8 cellular contexts compared by ENCODE assay signal in the genomic region with DNA sequence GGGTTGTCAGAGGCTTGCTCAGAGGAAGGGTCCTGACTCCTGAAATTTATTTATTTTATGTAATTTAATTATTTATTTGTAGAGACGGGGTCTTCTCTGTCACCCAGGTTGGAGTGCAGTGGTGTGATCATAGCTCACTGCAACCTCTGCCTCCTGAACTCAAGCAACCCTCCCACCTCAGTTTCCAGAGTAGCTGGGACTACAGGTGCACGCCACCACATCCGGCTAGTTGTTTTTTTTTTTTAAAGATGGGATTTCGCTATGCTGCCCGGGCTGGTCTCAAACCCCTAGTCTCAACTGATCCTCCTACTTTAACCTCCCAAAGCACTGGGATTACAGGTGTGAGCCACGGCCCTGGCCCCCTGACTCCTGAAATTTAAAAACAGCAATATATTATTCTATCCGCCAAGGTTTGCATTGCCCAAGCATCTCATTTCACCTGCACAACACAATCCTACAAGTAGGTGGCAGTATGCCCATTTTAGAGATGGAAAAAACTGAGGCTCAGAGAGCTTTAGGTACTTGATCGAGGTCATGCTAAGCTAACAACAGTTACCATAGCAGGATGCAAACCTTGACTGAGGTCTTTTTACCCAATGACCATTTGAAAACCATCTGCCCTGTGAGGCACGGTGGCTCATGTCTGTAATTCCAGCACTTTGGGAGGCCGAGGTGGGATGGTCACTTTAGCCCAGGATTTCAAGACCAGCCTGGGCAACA. TPM values are rescaled to one million over a fixed set of nuclear protein-coding genes. Genes with fewer than 3 reads are reported as not detected.
DNase-seq lines count a peak whose midpoint lies in the region; ATAC-seq, FAIRE-seq and TF ChIP-seq lines count a peak whose summit lies in the region.

No MANE protein-coding gene starts in this region.

- H3K27me3 ChIP-seq in right cardiac atrium (ENCODE audit: control insufficient read depth, insufficient read depth): no peaks in the 10 kb centered on the region

- H3K36me3 ChIP-seq in kidney (ENCODE audit: control insufficient read depth in 1 of 2, insufficient read depth in 2 of 2, low read length in 2 of 2): no peaks in the 10 kb centered on the region

- peak; percentile 37 to 64 for ATAC-seq in activated T-cell treated with anti-CD3 and anti-CD28 coated beads, Interleukin-2, amount 50 U/mL, for 72 hours (replicated peaks in 1 of 2)
- no peak for ATAC-seq in GM21367 (IDR thresholded peaks at IDR 0.05; ENCODE audit: unreplicated experiment)
- no peak for ATAC-seq in right cardiac atrium

- intact Hi-C loops in kidney (cut with DNase I): no loop called here
- intact Hi-C loops in right cardiac atrium (cut with DNase I): no loop called here

- H3K4me3 Mint-ChIP-seq in activated T-cell treated with anti-CD3 and anti-CD28 coated beads, Interleukin-2, amount 50 U/mL, for 72 hours: no peak overlapping the region

- DNase-seq in NCI-H1092 treated with DMSO at 0.1 percent for 48 hours (lab: John Stamatoyannopoulos, UW): peak; percentile 6
- no peak for DNase-seq in NCI-H1092 (lab: John Stamatoyannopoulos, UW)
- DNase-seq in LoVo (ENCODE audit: low spot score): peak; percentile 39
- peak; percentile 20 to 46 for DNase-seq in activated T-cell treated with anti-CD3 and anti-CD28 coated beads, Interleukin-2, amount 50 U/mL, for 72 hours
- DNase-seq in kidney: peak; percentile 34
- DNase-seq in NCI-H345 (lab: John Stamatoyannopoulos, UW): no peak
- no peak for DNase-seq in right cardiac atrium

- H3K27me3 Mint-ChIP-seq in activated T-cell treated with anti-CD3 and anti-CD28 coated beads, Interleukin-2, amount 50 U/mL, for 72 hours (ENCODE audit: low read depth): no peaks in the 10 kb centered on the region

- H3K27ac Mint-ChIP-seq in activated T-cell treated with anti-CD3 and anti-CD28 coated beads, Interleukin-2, amount 50 U/mL, for 72 hours: no peak overlapping the region

- H3K9me3 ChIP-seq in kidney (ENCODE audit: control insufficient read depth in 1 of 2, low read length in 2 of 2) (no peaks in the 10 kb centered on the region), right cardiac atrium (ENCODE audit: control insufficient read depth, low read length) (no peaks in the 10 kb centered on the region)

- FAIRE-seq in kidney (lab: Jason Lieb, UNC): no peak

- H3K4me3 ChIP-seq in kidney (ENCODE audit: low read length in 2 of 2) (no peak overlapping the region), right cardiac atrium (ENCODE audit: low read length) (no peak overlapping the region)

- H3K4me1 ChIP-seq in kidney (ENCODE audit: control insufficient read depth in 1 of 2, insufficient read depth in 1 of 2, low read depth in 1 of 2, low read length in 2 of 2) (no peaks in the 10 kb centered on the region), right cardiac atrium (ENCODE audit: control insufficient read depth, insufficient read depth, low read length) (no peaks in the 10 kb centered on the region)

- H3K27ac ChIP-seq in kidney (ENCODE audit: low read depth in 2 of 2, low read length in 2 of 2) (no peak overlapping the region), right cardiac atrium (ENCODE audit: low read length) (no peak overlapping the region)

- peaks cover 7 to 11% of the 10 kb centered on the region in 2 donors for H3K36me3 Mint-ChIP-seq in activated T-cell treated with anti-CD3 and anti-CD28 coated beads, Interleukin-2, amount 50 U/mL, for 72 hours (ENCODE audit: insufficient read depth in 2 of 2)

- WGBS in right cardiac atrium: 82% methylated on average over 10 of the region's 10 CpGs

- H3K4me1 Mint-ChIP-seq in activated T-cell treated with anti-CD3 and anti-CD28 coated beads, Interleukin-2, amount 50 U/mL, for 72 hours (ENCODE audit: low read depth): peaks cover 19% of the 10 kb centered on the region

- peaks cover 0 to 7% of the 10 kb centered on the region in 2 donors for H3K9me3 Mint-ChIP-seq in activated T-cell treated with anti-CD3 and anti-CD28 coated beads, Interleukin-2, amount 50 U/mL, for 72 hours

- TF ChIP-seq CTCF in kidney (IDR thresholded peaks at IDR 0.05; ENCODE audit: borderline replicate concordance, extremely low read depth, insufficient read depth): peak; percentile 6

- no peak overlapping the region for H3K9ac ChIP-seq in kidney (ENCODE audit: low read length in 2 of 2)

RNA-seq across cellular contexts. Expression of a gene that starts 18.1 kb away (rescaled TPM):
- total RNA-seq in activated T-cell treated with anti-CD3 and anti-CD28 coated beads, Interleukin-2, amount 50 U/mL, for 72 hours: 10 to 100 TPM; 32.8 to 42.7 TPM
- total RNA-seq in kidney: 42.6 TPM
- 18.5 TPM for polyA plus RNA-seq in kidney (ENCODE audit: insufficient read depth, low read depth, low replicate concordance)
- total RNA-seq in right cardiac atrium: 10 to 100 TPM in 3 of 4 donors, 1 to 10 TPM in 1; 9.4 to 13.3 (median 11.8) TPM
- 7.6 TPM for polyA plus RNA-seq in right cardiac atrium

Comparison
In these comparisons a context has a peak if more than half of its experiments do, and no peak if none do; other contexts are left out.
1. DNase-seq: peak in NCI-H1092 treated with DMSO at 0.1 percent for 48 hours (single experiment), LoVo (single experiment), activated T-cell treated with anti-CD3 and anti-CD28 coated beads, Interleukin-2, amount 50 U/mL, for 72 hours (2 of 2) and kidney (single experiment); none in NCI-H1092 (single experiment), NCI-H345 (single experiment) and right cardiac atrium (0 of 3).
2. ATAC-seq: peak in activated T-cell treated with anti-CD3 and anti-CD28 coated beads, Interleukin-2, amount 50 U/mL, for 72 hours (2 of 2); none in GM21367 (single experiment) and right cardiac atrium (0 of 2).